In the genomic region with DNA sequence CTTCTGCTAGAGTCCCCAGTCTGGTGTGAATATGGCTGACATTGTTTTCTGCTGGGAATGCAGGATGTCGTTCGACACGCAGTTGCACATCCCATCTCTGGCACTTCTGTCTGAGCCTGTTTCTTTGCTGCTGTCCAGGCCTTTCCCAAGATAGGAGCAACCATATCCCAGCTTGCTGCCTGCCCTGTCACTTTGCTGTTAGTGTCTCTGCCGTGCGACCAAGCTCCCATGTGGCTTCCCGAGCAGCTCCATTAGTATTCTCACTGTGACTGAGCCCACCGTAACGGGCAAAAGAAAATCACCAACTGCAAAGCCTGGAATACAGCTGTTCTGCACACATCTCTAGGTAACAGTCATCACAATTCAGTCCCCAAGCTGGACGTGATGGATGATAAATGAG, we compare ENCODE assay signal across 1 cellular context.
TF ChIP-seq lines count a peak whose summit lies in the region.

No MANE protein-coding gene starts in this region.

TF ChIP-seq in IMR-90, 13 proteins besides CTCF, POLR2A, EP300 and RAD21:
- TF ChIP-seq RFX5 (IDR thresholded peaks at IDR 0.05; ENCODE audit: low read depth, low read length), result no peak
- TF ChIP-seq, protein P1, sequence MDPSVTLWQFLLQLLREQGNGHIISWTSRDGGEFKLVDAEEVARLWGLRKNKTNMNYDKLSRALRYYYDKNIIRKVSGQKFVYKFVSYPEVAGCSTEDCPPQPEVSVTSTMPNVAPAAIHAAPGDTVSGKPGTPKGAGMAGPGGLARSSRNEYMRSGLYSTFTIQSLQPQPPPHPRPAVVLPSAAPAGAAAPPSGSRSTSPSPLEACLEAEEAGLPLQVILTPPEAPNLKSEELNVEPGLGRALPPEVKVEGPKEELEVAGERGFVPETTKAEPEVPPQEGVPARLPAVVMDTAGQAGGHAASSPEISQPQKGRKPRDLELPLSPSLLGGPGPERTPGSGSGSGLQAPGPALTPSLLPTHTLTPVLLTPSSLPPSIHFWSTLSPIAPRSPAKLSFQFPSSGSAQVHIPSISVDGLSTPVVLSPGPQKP (IDR thresholded peaks at IDR 0.05; ENCODE audit: borderline replicate concordance, low read depth, low read length), result no peak
- no peak for TF ChIP-seq FOS (IDR thresholded peaks at IDR 0.05; ENCODE audit: low read depth, low read length)
- TF ChIP-seq MAZ (IDR thresholded peaks at IDR 0.05; ENCODE audit: borderline replicate concordance, low read depth, low read length), result no peak
- no peak for TF ChIP-seq RCOR1 (IDR thresholded peaks at IDR 0.05; ENCODE audit: insufficient replicate concordance, low read length)
- no peak for TF ChIP-seq BHLHE40 (IDR thresholded peaks at IDR 0.05; ENCODE audit: low read depth, low read length)
- no peak for TF ChIP-seq CHD1 (IDR thresholded peaks at IDR 0.05; ENCODE audit: low read depth, low read length)
- TF ChIP-seq MAFK (IDR thresholded peaks at IDR 0.05; ENCODE audit: low read depth, low read length), result no peak
- no peak for TF ChIP-seq SMC3 (IDR thresholded peaks at IDR 0.05; ENCODE audit: low read depth, low read length)
- TF ChIP-seq, protein P2, sequence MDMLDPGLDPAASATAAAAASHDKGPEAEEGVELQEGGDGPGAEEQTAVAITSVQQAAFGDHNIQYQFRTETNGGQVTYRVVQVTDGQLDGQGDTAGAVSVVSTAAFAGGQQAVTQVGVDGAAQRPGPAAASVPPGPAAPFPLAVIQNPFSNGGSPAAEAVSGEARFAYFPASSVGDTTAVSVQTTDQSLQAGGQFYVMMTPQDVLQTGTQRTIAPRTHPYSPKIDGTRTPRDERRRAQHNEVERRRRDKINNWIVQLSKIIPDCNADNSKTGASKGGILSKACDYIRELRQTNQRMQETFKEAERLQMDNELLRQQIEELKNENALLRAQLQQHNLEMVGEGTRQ (IDR thresholded peaks at IDR 0.05; ENCODE audit: low read depth, low read length), result no peak
